Comparison of ENCODE assay signal across 1 cellular context in the genomic region with DNA sequence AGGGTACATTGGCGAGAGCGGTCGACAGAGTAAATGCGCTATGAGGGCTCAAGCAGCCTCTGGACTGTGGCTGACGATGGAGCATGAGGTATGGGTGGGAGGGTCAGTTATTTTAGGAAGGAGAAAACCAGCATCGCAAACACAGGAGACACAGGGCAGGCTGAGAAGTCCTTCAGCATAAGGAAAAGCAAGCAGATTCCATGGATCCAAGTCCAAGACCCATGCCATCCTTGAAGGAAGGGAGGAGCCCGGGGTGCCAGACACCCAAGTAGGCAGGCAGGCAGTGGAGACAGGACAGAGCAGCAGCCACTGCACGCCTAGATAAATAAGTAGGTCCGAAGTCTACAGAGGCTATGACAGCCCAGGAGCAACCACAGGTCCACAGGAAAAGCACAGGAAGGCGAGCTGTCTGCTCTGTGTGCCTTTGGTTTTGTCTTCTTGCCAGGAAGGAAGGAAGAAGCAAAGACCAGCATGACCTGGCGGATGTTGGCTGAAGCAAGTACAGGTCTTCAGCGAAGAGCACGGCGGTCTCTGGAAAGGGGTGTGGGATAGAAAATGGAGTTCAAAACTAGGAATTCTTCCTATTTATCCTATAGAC.
TF ChIP-seq lines count a peak whose summit lies in the region.

No MANE protein-coding gene starts in this region.

TF ChIP-seq in HepG2, 621 proteins besides CTCF, POLR2A, EP300 and RAD21 (continued from another document and continues in another):
- TF ChIP-seq, protein P1, sequence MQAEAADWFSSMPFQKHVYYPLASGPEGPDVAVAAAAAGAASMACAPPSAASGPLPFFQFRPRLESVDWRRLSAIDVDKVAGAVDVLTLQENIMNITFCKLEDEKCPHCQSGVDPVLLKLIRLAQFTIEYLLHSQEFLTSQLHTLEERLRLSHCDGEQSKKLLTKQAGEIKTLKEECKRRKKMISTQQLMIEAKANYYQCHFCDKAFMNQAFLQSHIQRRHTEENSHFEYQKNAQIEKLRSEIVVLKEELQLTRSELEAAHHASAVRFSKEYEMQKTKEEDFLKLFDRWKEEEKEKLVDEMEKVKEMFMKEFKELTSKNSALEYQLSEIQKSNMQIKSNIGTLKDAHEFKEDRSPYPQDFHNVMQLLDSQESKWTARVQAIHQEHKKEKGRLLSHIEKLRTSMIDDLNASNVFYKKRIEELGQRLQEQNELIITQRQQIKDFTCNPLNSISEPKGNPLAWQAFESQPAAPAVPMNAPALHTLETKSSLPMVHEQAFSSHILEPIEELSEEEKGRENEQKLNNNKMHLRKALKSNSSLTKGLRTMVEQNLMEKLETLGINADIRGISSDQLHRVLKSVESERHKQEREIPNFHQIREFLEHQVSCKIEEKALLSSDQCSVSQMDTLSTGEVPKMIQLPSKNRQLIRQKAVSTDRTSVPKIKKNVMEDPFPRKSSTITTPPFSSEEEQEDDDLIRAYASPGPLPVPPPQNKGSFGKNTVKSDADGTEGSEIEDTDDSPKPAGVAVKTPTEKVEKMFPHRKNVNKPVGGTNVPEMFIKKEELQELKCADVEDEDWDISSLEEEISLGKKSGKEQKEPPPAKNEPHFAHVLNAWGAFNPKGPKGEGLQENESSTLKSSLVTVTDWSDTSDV (CRISPR knock-in tag; IDR thresholded peaks at IDR 0.05), result no peak
- TF ChIP-seq ZBTB20 (CRISPR knock-in tag; IDR thresholded peaks at IDR 0.05; ENCODE audit: borderline replicate concordance, low read depth) (peak; percentile 60; the same call in 1 of the 2 replicates), FOXO1 (CRISPR knock-in tag; IDR thresholded peaks at IDR 0.05) (peak; percentile 58; the same call in 1 of the 2 replicates), SKI (IDR thresholded peaks at IDR 0.05; ENCODE audit: partially characterized antibody) (peak; percentile 23), ZNF629 (CRISPR knock-in tag; conservative IDR thresholded peaks at IDR 0.05) (peak; percentile 24; the same call in 1 of the 2 replicates), ZNF383 (CRISPR knock-in tag; IDR thresholded peaks at IDR 0.05; ENCODE audit: borderline replicate concordance) (0 out of 2 replicates have a peak, but pooled peaks have one; percentile 25), ZNF567 (CRISPR knock-in tag; IDR thresholded peaks at IDR 0.05; ENCODE audit: borderline replicate concordance) (0 out of 2 replicates have a peak, but pooled peaks have one; percentile 80), ZNF432 (CRISPR knock-in tag; IDR thresholded peaks at IDR 0.05; ENCODE audit: borderline replicate concordance) (0 out of 2 replicates have a peak, but pooled peaks have one; percentile 33), ZNF652 (CRISPR knock-in tag; IDR thresholded peaks at IDR 0.05; ENCODE audit: borderline replicate concordance, low read depth) (peak; percentile 40; the same call in 1 of the 2 replicates), STAG1 (CRISPR knock-in tag; IDR thresholded peaks at IDR 0.05) (peak; percentile 30), GATAD2A (CRISPR knock-in tag; IDR thresholded peaks at IDR 0.05) (peak; percentile 90), ZNF879 (CRISPR knock-in tag; IDR thresholded peaks at IDR 0.05) (no peak), ZNF772 (CRISPR knock-in tag; IDR thresholded peaks at IDR 0.05) (no peak), SOX6 (IDR thresholded peaks at IDR 0.05) (no peak), SOX6 (CRISPR knock-in tag; IDR thresholded peaks at IDR 0.05) (peak; percentile 77), CENPX (CRISPR knock-in tag; IDR thresholded peaks at IDR 0.05) (no peak), ZNF263 (CRISPR knock-in tag; IDR thresholded peaks at IDR 0.05) (no peak), IRF2 (CRISPR knock-in tag; IDR thresholded peaks at IDR 0.05) (peak; percentile 65; the same call in 1 of the 2 replicates), XRCC5 (optimal IDR thresholded peaks at IDR 0.05; ENCODE audit: low read length) (peak; percentile 36), ZNF296 (CRISPR knock-in tag; conservative IDR thresholded peaks at IDR 0.05) (0 out of 2 replicates have a peak, but pooled peaks have one; percentile 20), KAT8 (CRISPR knock-in tag; IDR thresholded peaks at IDR 0.05) (peak; percentile 32; the same call in 1 of the 2 replicates), RARA (CRISPR knock-in tag; IDR thresholded peaks at IDR 0.05) (peak; percentile 70), REL (CRISPR knock-in tag; conservative IDR thresholded peaks at IDR 0.05) (no peak), HDAC1 (CRISPR knock-in tag; IDR thresholded peaks at IDR 0.05) (0 out of 2 replicates have a peak, but pooled peaks have one; percentile 56), SP5 (CRISPR knock-in tag; IDR thresholded peaks at IDR 0.05; ENCODE audit: borderline replicate concordance, low read depth) (0 out of 2 replicates have a peak, but pooled peaks have one; percentile 10), REXO4 (CRISPR knock-in tag; IDR thresholded peaks at IDR 0.05; ENCODE audit: borderline replicate concordance) (no peak), ADNP (CRISPR knock-in tag; IDR thresholded peaks at IDR 0.05) (no peak), ETS1 (CRISPR knock-in tag; IDR thresholded peaks at IDR 0.05) (no peak), ZBTB3 (CRISPR knock-in tag; IDR thresholded peaks at IDR 0.05; ENCODE audit: borderline replicate concordance, low read depth) (peak; percentile 75; the same call in 1 of the 2 replicates), PBX3 (CRISPR knock-in tag; IDR thresholded peaks at IDR 0.05; ENCODE audit: borderline replicate concordance) (no peak), ERF (CRISPR knock-in tag; IDR thresholded peaks at IDR 0.05) (peak; percentile 74; the same call in 1 of the 2 replicates), ZNF724P (CRISPR knock-in tag; IDR thresholded peaks at IDR 0.05; ENCODE audit: borderline replicate concordance) (no peak), ZNF484 (CRISPR knock-in tag; IDR thresholded peaks at IDR 0.05; ENCODE audit: borderline replicate concordance, low read depth) (peak; percentile 42; the same call in 1 of the 2 replicates), SOX5 (CRISPR knock-in tag; IDR thresholded peaks at IDR 0.05; ENCODE audit: borderline replicate concordance) (peak; percentile 63), ATF7 (IDR thresholded peaks at IDR 0.05) (no peak), ATF7 (CRISPR knock-in tag; IDR thresholded peaks at IDR 0.05) (peak; percentile 46; the same call in 1 of the 2 replicates), KDM5A (IDR thresholded peaks at IDR 0.05; ENCODE audit: borderline replicate concordance, low read length) (no peak), ZNF644 (CRISPR knock-in tag; IDR thresholded peaks at IDR 0.05; ENCODE audit: low read depth) (peak; percentile 58; the same call in 1 of the 2 replicates), ETV5 (CRISPR knock-in tag; IDR thresholded peaks at IDR 0.05; ENCODE audit: borderline replicate concordance) (peak; percentile 88; the same call in 1 of the 2 replicates), ZZZ3 (CRISPR knock-in tag; IDR thresholded peaks at IDR 0.05; ENCODE audit: borderline replicate concordance) (0 out of 2 replicates have a peak, but pooled peaks have one; percentile 31), MTF1 (CRISPR knock-in tag; IDR thresholded peaks at IDR 0.05) (no peak), ZNF17 (CRISPR knock-in tag; IDR thresholded peaks at IDR 0.05) (no peak), ZNF430 (CRISPR knock-in tag; IDR thresholded peaks at IDR 0.05) (peak; percentile 65; the same call in 1 of the 2 replicates)
- TF ChIP-seq, protein P2, sequence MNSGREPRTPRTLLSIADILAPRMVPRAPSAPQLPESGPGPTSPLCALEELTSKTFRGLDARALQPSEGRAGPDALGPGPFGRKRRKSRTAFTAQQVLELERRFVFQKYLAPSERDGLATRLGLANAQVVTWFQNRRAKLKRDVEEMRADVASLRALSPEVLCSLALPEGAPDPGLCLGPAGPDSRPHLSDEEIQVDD (CRISPR knock-in tag; IDR thresholded peaks at IDR 0.05; ENCODE audit: borderline replicate concordance), result no peak
- TF ChIP-seq, protein P3, sequence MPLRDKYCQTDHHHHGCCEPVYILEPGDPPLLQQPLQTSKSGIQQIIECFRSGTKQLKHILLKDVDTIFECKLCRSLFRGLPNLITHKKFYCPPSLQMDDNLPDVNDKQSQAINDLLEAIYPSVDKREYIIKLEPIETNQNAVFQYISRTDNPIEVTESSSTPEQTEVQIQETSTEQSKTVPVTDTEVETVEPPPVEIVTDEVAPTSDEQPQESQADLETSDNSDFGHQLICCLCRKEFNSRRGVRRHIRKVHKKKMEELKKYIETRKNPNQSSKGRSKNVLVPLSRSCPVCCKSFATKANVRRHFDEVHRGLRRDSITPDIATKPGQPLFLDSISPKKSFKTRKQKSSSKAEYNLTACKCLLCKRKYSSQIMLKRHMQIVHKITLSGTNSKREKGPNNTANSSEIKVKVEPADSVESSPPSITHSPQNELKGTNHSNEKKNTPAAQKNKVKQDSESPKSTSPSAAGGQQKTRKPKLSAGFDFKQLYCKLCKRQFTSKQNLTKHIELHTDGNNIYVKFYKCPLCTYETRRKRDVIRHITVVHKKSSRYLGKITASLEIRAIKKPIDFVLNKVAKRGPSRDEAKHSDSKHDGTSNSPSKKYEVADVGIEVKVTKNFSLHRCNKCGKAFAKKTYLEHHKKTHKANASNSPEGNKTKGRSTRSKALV (CRISPR knock-in tag; IDR thresholded peaks at IDR 0.05), result no peak
- TF ChIP-seq, protein P4, sequence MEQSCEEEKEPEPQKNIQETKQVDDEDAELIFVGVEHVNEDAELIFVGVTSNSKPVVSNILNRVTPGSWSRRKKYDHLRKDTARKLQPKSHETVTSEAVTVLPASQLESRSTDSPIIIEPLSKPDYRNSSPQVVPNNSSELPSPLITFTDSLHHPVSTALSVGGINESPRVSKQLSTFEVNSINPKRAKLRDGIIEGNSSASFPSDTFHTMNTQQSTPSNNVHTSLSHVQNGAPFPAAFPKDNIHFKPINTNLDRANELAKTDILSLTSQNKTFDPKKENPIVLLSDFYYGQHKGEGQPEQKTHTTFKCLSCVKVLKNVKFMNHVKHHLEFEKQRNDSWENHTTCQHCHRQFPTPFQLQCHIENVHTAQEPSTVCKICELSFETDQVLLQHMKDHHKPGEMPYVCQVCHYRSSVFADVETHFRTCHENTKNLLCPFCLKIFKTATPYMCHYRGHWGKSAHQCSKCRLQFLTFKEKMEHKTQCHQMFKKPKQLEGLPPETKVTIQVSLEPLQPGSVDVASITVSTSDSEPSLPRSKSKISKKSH (CRISPR knock-in tag; IDR thresholded peaks at IDR 0.05; ENCODE audit: borderline replicate concordance), result no peak; the same call in 1 of the 2 replicates
- TF ChIP-seq, protein P5, sequence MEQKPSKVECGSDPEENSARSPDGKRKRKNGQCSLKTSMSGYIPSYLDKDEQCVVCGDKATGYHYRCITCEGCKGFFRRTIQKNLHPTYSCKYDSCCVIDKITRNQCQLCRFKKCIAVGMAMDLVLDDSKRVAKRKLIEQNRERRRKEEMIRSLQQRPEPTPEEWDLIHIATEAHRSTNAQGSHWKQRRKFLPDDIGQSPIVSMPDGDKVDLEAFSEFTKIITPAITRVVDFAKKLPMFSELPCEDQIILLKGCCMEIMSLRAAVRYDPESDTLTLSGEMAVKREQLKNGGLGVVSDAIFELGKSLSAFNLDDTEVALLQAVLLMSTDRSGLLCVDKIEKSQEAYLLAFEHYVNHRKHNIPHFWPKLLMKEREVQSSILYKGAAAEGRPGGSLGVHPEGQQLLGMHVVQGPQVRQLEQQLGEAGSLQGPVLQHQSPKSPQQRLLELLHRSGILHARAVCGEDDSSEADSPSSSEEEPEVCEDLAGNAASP (CRISPR knock-in tag; IDR thresholded peaks at IDR 0.05; ENCODE audit: borderline replicate concordance), result no peak
- TF ChIP-seq, protein P6, sequence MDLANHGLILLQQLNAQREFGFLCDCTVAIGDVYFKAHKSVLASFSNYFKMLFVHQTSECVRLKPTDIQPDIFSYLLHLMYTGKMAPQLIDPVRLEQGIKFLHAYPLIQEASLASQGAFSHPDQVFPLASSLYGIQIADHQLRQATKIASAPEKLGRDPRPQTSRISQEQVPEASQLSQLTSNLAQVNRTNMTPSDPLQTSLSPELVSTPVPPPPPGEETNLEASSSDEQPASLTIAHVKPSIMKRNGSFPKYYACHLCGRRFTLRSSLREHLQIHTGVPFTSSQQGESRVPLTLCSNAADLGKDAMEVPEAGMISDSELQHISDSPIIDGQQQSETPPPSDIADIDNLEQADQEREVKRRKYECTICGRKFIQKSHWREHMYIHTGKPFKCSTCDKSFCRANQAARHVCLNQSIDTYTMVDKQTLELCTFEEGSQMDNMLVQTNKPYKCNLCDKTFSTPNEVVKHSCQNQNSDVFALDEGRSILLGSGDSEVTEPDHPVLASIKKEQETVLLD (CRISPR knock-in tag; IDR thresholded peaks at IDR 0.05; ENCODE audit: low read depth), result no peak
- TF ChIP-seq, protein P7, sequence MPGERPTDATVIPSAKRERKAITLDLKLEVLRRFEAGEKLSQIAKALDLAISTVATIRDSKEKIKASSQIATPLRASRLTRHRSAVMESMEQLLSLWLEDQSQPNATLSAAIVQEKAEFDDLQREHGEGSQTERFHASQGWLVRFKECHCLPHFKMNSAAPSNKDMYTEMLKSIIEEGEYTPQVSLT (CRISPR knock-in tag; IDR thresholded peaks at IDR 0.05; ENCODE audit: borderline replicate concordance, low read depth), result no peak
- TF ChIP-seq, protein P8, sequence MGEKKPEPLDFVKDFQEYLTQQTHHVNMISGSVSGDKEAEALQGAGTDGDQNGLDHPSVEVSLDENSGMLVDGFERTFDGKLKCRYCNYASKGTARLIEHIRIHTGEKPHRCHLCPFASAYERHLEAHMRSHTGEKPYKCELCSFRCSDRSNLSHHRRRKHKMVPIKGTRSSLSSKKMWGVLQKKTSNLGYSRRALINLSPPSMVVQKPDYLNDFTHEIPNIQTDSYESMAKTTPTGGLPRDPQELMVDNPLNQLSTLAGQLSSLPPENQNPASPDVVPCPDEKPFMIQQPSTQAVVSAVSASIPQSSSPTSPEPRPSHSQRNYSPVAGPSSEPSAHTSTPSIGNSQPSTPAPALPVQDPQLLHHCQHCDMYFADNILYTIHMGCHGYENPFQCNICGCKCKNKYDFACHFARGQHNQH (CRISPR knock-in tag; IDR thresholded peaks at IDR 0.05), result peak; percentile 57; the same call in 1 of the 2 replicates
- TF ChIP-seq, protein P9, sequence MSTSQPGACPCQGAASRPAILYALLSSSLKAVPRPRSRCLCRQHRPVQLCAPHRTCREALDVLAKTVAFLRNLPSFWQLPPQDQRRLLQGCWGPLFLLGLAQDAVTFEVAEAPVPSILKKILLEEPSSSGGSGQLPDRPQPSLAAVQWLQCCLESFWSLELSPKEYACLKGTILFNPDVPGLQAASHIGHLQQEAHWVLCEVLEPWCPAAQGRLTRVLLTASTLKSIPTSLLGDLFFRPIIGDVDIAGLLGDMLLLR (CRISPR knock-in tag; IDR thresholded peaks at IDR 0.05), result 0 out of 2 replicates have a peak, but pooled peaks have one; percentile 19
